8 cellular contexts compared by ENCODE assay signal in the genomic region with DNA sequence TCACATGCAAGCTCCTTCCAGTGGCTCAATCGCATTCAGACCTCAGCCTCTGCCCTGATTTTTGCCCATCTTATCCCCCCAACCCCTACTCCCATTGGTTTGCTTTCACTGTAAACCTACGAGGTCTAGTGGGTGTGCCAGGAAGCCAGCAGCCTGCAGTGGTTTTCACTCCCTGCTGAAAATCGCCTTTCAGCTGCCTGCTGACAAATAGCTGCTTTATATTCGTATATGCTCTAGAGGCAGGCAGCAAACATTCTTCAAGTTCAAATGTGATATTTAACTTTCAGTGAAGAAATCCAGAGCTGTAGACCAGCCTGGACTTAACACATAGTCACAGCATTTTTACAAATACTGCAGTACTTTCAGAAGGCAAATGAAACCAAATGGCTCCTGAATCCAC.
DNase-seq lines count a peak whose midpoint lies in the region; ATAC-seq, FAIRE-seq and TF ChIP-seq lines count a peak whose summit lies in the region.

No MANE protein-coding gene starts in this region.

- dilution Hi-C loops in endothelial cell of umbilical vein (cut with MboI; ENCODE audit: extremely low pct_ligation_motif_present, low sequenced_read_pairs), result no loop called here

- POLR2A ChIA-PET in WTC11 (lab: Charles Lee), result interaction anchor here (1.0 kb wide), 1 partner anchor 81 kb away, joined by 3 read pairs; no protein-coding TSS in a partner anchor
- POLR2A ChIA-PET in endothelial cell of umbilical vein (lab: Charles Lee), result no interaction called here

- no peaks in the 10 kb centered on the region for H3K27me3 Mint-ChIP-seq in WTC11 (ENCODE audit: low read depth)

- no peaks in the 10 kb centered on the region for H3K79me2 ChIP-seq in endothelial cell of umbilical vein (ENCODE audit: control insufficient read depth, insufficient read depth, low read length)

- H3K9me3 Mint-ChIP-seq in WTC11, result no peaks in the 10 kb centered on the region

- no TSS peak for BruUV-seq in endothelial cell of umbilical vein (replicated peaks; lab: Mats Ljungman, UMichigan)

- H3K9me1 ChIP-seq in endothelial cell of umbilical vein (replicated peaks; ENCODE audit: control insufficient read depth, extremely low read depth, insufficient read depth, low read length), result no peaks in the 10 kb centered on the region

- peak; percentile 55 for ATAC-seq in WTC11
- peak in 3 of 4 donors; percentile 19 to 52 (median 38) for ATAC-seq in pancreas
- ATAC-seq in GM18517 (IDR thresholded peaks at IDR 0.05; ENCODE audit: unreplicated experiment), result no peak
- no peak for ATAC-seq in GM18861 (IDR thresholded peaks at IDR 0.05; ENCODE audit: unreplicated experiment)

- H3K27me3 ChIP-seq in endothelial cell of umbilical vein (ENCODE audit: control insufficient read depth in 2 of 2, insufficient read depth in 2 of 2, low read length in 2 of 2) (no peaks in the 10 kb centered on the region), pancreas (no peaks in the 10 kb centered on the region)

- H3K36me3 ChIP-seq in endothelial cell of umbilical vein (ENCODE audit: control insufficient read depth in 2 of 2, extremely low read depth in 1 of 2, insufficient read depth in 2 of 2, low read length in 2 of 2), result no peaks in the 10 kb centered on the region
- no peaks in the 10 kb centered on the region for H3K36me3 ChIP-seq in pancreas

- FAIRE-seq in endothelial cell of umbilical vein (lab: Jason Lieb, UNC), result no peak
- no peak for FAIRE-seq in pancreas (lab: Jason Lieb, UNC)

- H3K27ac ChIP-seq in endothelial cell of umbilical vein (ENCODE audit: insufficient read depth, low read depth, low read length) (no peak overlapping the region), pancreas (peak overlapping the region in 1 of 4 donors; percentile 23)

- H3K9me3 ChIP-seq in endothelial cell of umbilical vein (replicated peaks; ENCODE audit: control insufficient read depth, insufficient read depth, low read length) (no peaks in the 10 kb centered on the region), pancreas (no peaks in the 10 kb centered on the region)

- H3K4me3 ChIP-seq in endothelial cell of umbilical vein (replicated peaks in 1 of 3; ENCODE audit: insufficient read depth in 1 of 3, low read depth in 1 of 3, low read length in 3 of 3), result no peak overlapping the region
- H3K4me3 ChIP-seq in pancreas, result peak overlapping the region in 1 of 4 donors; percentile 2

- 37 to 38% methylated on average over 4 of the region's 4 CpGs for WGBS in pancreas, 2 donors

- no peak overlapping the region for H3K4me2 ChIP-seq in endothelial cell of umbilical vein (ENCODE audit: insufficient read depth, low read length)

- no peaks in the 10 kb centered on the region for H4K20me1 ChIP-seq in endothelial cell of umbilical vein (replicated peaks; ENCODE audit: control insufficient read depth, extremely low read depth, insufficient read depth, low read length)

- peaks cover 6% of the 10 kb centered on the region for H3K36me3 Mint-ChIP-seq in WTC11

- no peak overlapping the region for H3K9ac ChIP-seq in endothelial cell of umbilical vein (replicated peaks; ENCODE audit: extremely low read depth, insufficient read depth, low read length)

- TF ChIP-seq POLR2A in endothelial cell of umbilical vein (IDR thresholded peaks at IDR 0.05; ENCODE audit: low read depth, low read length), result no peak

- H3K27ac Mint-ChIP-seq in WTC11, result no peak overlapping the region

- H2AFZ ChIP-seq in endothelial cell of umbilical vein (ENCODE audit: low read depth, low read length), result no peak overlapping the region

- in situ Hi-C loops in GM13976 (cut with MboI; ENCODE audit: low sequenced_read_pairs, unreplicated experiment), result no loop called here

- H3K4me1 ChIP-seq in endothelial cell of umbilical vein (ENCODE audit: control insufficient read depth, extremely low read depth, insufficient read depth, low read length) (no peaks in the 10 kb centered on the region), pancreas (peaks cover 0 to 12% (median 5%) of the 10 kb centered on the region in 3 donors)

- no peak overlapping the region for H3K4me3 Mint-ChIP-seq in WTC11

- CTCF ChIA-PET in WTC11 (lab: Charles Lee), result interaction anchor here (0.7 to 2.4 kb wide), 3 partner anchors 50 to 208 kb away, joined by 3 to 7 read pairs (median 3); a partner anchor contains a TSS
- CTCF ChIA-PET in endothelial cell of umbilical vein (lab: Charles Lee), result interaction anchor here (0.8 to 1.4 kb wide), 2 partner anchors 11 to 209 kb away, joined by 4 to 5 read pairs; no protein-coding TSS in a partner anchor

- intact Hi-C loops in endothelial cell of umbilical vein (cut with micrococcal nuclease) (no loop called here), pancreas (cut with DNase I) (no loop called here)

- TF ChIP-seq CTCF in GM13976 (IDR thresholded peaks at IDR 0.05; ENCODE audit: borderline replicate concordance, control extremely low read depth, extremely low read depth, insufficient read depth, missing control alignments) (no peak), WTC11 (IDR thresholded peaks at IDR 0.05) (no peak), endothelial cell of umbilical vein (IDR thresholded peaks at IDR 0.05; ENCODE audit: extremely low read depth in 1 of 2, insufficient read depth in 1 of 2, low read depth in 1 of 2, low read length in 2 of 2) (no peak), pancreas (IDR thresholded peaks at IDR 0.05) (no peak)

- DNase-seq in GM13976 (ENCODE audit: low spot score), result peak; percentile 22
- no peak for DNase-seq in WTC11 (ENCODE audit: low spot score)
- peak; percentile 12 for DNase-seq in endothelial cell of umbilical vein (ENCODE audit: low read depth, low spot score)
- no peak for DNase-seq in pancreas
- no peak for DNase-seq in ureter (ENCODE audit: low spot score)
- no peak for DNase-seq in NCI-H526 treated with DMSO at 0.1 percent for 48 hours (lab: John Stamatoyannopoulos, UW)

- H3K4me1 Mint-ChIP-seq in WTC11, result peaks cover 25% of the 10 kb centered on the region

TF ChIP-seq in WTC11, 78 proteins besides CTCF, POLR2A, EP300 and RAD21 (continues in another document):
- TF ChIP-seq KAT7 (CRISPR knock-in tag; IDR thresholded peaks at IDR 0.05; ENCODE audit: borderline replicate concordance), result no peak
- no peak for TF ChIP-seq FOXJ3 (CRISPR knock-in tag; IDR thresholded peaks at IDR 0.05; ENCODE audit: borderline replicate concordance)
- TF ChIP-seq, protein P1, sequence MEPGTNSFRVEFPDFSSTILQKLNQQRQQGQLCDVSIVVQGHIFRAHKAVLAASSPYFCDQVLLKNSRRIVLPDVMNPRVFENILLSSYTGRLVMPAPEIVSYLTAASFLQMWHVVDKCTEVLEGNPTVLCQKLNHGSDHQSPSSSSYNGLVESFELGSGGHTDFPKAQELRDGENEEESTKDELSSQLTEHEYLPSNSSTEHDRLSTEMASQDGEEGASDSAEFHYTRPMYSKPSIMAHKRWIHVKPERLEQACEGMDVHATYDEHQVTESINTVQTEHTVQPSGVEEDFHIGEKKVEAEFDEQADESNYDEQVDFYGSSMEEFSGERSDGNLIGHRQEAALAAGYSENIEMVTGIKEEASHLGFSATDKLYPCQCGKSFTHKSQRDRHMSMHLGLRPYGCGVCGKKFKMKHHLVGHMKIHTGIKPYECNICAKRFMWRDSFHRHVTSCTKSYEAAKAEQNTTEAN (CRISPR knock-in tag; IDR thresholded peaks at IDR 0.05), result no peak
- TF ChIP-seq EMX1 (CRISPR knock-in tag; IDR thresholded peaks at IDR 0.05), result no peak

TF ChIP-seq in endothelial cell of umbilical vein, 7 proteins besides CTCF, POLR2A, EP300 and RAD21:
- no peak for TF ChIP-seq FOS (IDR thresholded peaks at IDR 0.05; ENCODE audit: borderline replicate concordance, insufficient read depth, low read length)
- TF ChIP-seq, protein P2, sequence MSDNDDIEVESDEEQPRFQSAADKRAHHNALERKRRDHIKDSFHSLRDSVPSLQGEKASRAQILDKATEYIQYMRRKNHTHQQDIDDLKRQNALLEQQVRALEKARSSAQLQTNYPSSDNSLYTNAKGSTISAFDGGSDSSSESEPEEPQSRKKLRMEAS (IDR thresholded peaks at IDR 0.05; ENCODE audit: insufficient read depth, insufficient read length), result no peak
- no peak for TF ChIP-seq MYC (IDR thresholded peaks at IDR 0.05; ENCODE audit: low read depth, low read length)
- no peak for TF ChIP-seq JUN (IDR thresholded peaks at IDR 0.05; ENCODE audit: borderline replicate concordance, insufficient read depth, insufficient read length, low read depth)
- TF ChIP-seq EZH2 (IDR thresholded peaks at IDR 0.05; ENCODE audit: borderline replicate concordance, low read depth, low read length, severe bottlenecking), result no peak
- no peak for TF ChIP-seq GATA2 (IDR thresholded peaks at IDR 0.05; ENCODE audit: insufficient read depth, insufficient read length, low read depth, low read length)
- TF ChIP-seq POLR2AphosphoS5 (IDR thresholded peaks at IDR 0.05; ENCODE audit: insufficient read depth, low read depth, low read length), result no peak

Comparison
In these comparisons a context has a peak if more than half of its experiments do, and no peak if none do; other contexts are left out.
1. DNase-seq: peak in GM13976 (single experiment) and endothelial cell of umbilical vein (single experiment); none in WTC11 (single experiment), pancreas (0 of 6), ureter (single experiment) and NCI-H526 treated with DMSO at 0.1 percent for 48 hours (single experiment).
2. ATAC-seq: peak in WTC11 (single experiment) and pancreas (3 of 4); none in GM18517 (single experiment) and GM18861 (single experiment).